ENCODE assay signal across 11 cellular contexts in genomic region chr11:76781046-76781801, GRCh38. TPM values are rescaled to one million over a fixed set of nuclear protein-coding genes. Genes with fewer than 3 reads are reported as not detected.
DNase-seq lines count a peak whose midpoint lies in the region; ATAC-seq, FAIRE-seq and TF ChIP-seq lines count a peak whose summit lies in the region.
"Had no signal": no experiment of that assay in that cellular context is flagged by ENCODE, and none has a peak within 500 bp of the region (broad histone marks: within the 10 kb centered on the region; RNA-seq: fewer than 3 reads in every experiment).

No MANE protein-coding gene starts in this region.

- H3K9ac ChIP-seq in kidney (ENCODE audit: low read length in 2 of 2) (no peak overlapping the region), subcutaneous abdominal adipose tissue (ENCODE audit: low read length in 5 of 5) (peak overlapping the region; percentile 21 to 54 (median 50))

- peaks cover 0 to 7% of the 10 kb centered on the region in 2 donors for H3K4me1 ChIP-seq in ascending aorta
- peaks cover 16 to 20% of the 10 kb centered on the region in 2 donors for H3K4me1 ChIP-seq in kidney (ENCODE audit: control insufficient read depth in 1 of 2, insufficient read depth in 1 of 2, low read depth in 1 of 2, low read length in 2 of 2)
- peaks cover 22 to 75% (median 70%) of the 10 kb centered on the region in 5 donors for H3K4me1 ChIP-seq in subcutaneous abdominal adipose tissue (ENCODE audit: control insufficient read depth in 5 of 5, insufficient read depth in 5 of 5, low read length in 5 of 5)

- no peak overlapping the region; the same call in 1 of the 2 replicates for H3K4me3 ChIP-seq in HFF-Myc (replicated peaks; ENCODE audit: low read depth, low read length)
- H3K4me3 ChIP-seq in ascending aorta, result peak overlapping the region in 1 of 2 donors; percentile 86
- peak overlapping the region in 1 of 2 donors; percentile 17 for H3K4me3 ChIP-seq in kidney (ENCODE audit: low read length in 2 of 2)
- peak overlapping the region; percentile 83 to 94 (median 90) for H3K4me3 ChIP-seq in subcutaneous abdominal adipose tissue (ENCODE audit: low read depth in 1 of 5, low read length in 5 of 5)

- H3K9me3 ChIP-seq in ascending aorta (peaks cover 0 to 11% of the 10 kb centered on the region in 2 donors), kidney (ENCODE audit: control insufficient read depth in 1 of 2, low read length in 2 of 2) (peaks cover 0 to 6% of the 10 kb centered on the region in 2 donors), subcutaneous abdominal adipose tissue (ENCODE audit: control insufficient read depth in 5 of 5, low read length in 5 of 5) (peaks cover 0 to 5% (median 0%) of the 10 kb centered on the region in 5 donors)

- ATAC-seq in GM21515 (IDR thresholded peaks at IDR 0.05; ENCODE audit: unreplicated experiment), result no peak
- no peak for ATAC-seq in stimulated activated naive CD8-positive, alpha-beta T cell treated with anti-CD3 and anti-CD28 coated beads, Interleukin-15, Interleukin-2, amounts not matched to agents 100 U/mL and 50 U/mL, for 24 hours
- ATAC-seq: T-helper 17 cell had no signal

- intact Hi-C loops in ascending aorta (cut with DNase I) (loop anchor here (10.0 kb wide), 2 partner anchors 546 to 1366 kb away; no protein-coding TSS in a partner anchor), kidney (cut with DNase I) (no loop called here)

- no peak for FAIRE-seq in kidney (lab: Jason Lieb, UNC)

- H3K27ac ChIP-seq in ascending aorta, result peak overlapping the region; percentile 93 to 95
- peak overlapping the region; percentile 24 to 60 for H3K27ac ChIP-seq in kidney (ENCODE audit: low read depth in 2 of 2, low read length in 2 of 2)
- peak overlapping the region; percentile 95 for H3K27ac ChIP-seq in subcutaneous abdominal adipose tissue (ENCODE audit: low read depth, low read length)

- H3K27me3 ChIP-seq in ascending aorta, result no peaks in the 10 kb centered on the region
- no peaks in the 10 kb centered on the region for H3K27me3 ChIP-seq in subcutaneous abdominal adipose tissue (ENCODE audit: control insufficient read depth in 5 of 5, insufficient read depth in 4 of 5, low read length in 5 of 5)

- peak; percentile 81 for DNase-seq in HFF-Myc (ENCODE audit: extremely low read depth, low read depth)
- no peak for DNase-seq in ascending aorta (ENCODE audit: low spot score in 2 of 2)
- no peak for DNase-seq in kidney
- DNase-seq in stimulated activated naive CD8-positive, alpha-beta T cell treated with anti-CD3 and anti-CD28 coated beads, Interleukin-15, Interleukin-2, amounts not matched to agents 100 U/mL and 50 U/mL, for 24 hours, result no peak
- DNase-seq in iPS-NIHi11 (ENCODE audit: low spot score), result no peak
- DNase-seq: hypothalamus, naive B cell, NCI-H2029 treated with DMSO at 0.1 percent for 48 hours, T-helper 17 cell had no signal

- H3K36me3 ChIP-seq in ascending aorta (no peaks in the 10 kb centered on the region), kidney (ENCODE audit: control insufficient read depth in 1 of 2, insufficient read depth in 2 of 2, low read length in 2 of 2) (no peaks in the 10 kb centered on the region), subcutaneous abdominal adipose tissue (ENCODE audit: control insufficient read depth in 5 of 5, insufficient read depth in 5 of 5, low read length in 5 of 5) (peaks cover 0 to 2% (median 0%) of the 10 kb centered on the region in 5 donors)

- no peak for TF ChIP-seq CTCF in HFF-Myc (IDR thresholded peaks at IDR 0.05; ENCODE audit: low read depth, low read length, missing control alignments)
- TF ChIP-seq CTCF in ascending aorta (IDR thresholded peaks at IDR 0.05), result no peak
- TF ChIP-seq CTCF in kidney (IDR thresholded peaks at IDR 0.05; ENCODE audit: borderline replicate concordance, extremely low read depth, insufficient read depth), result no peak

RNA-seq across cellular contexts. Expression of gene TSKU, which starts 1.9 kb away (rescaled TPM):
- total RNA-seq in ascending aorta (121 TPM), kidney (27.3 TPM)
- polyA plus RNA-seq in kidney (ENCODE audit: insufficient read depth, low read depth, low replicate concordance), result 41.0 TPM
- total RNA-seq: T-helper 17 cell had no signal

Comparison
In these comparisons a context has a peak if more than half of its experiments do, and no peak if none do; other contexts are left out.
1. H3K27ac ChIP-seq: peak in every context shown above with its lines; median percentile 95 in subcutaneous abdominal adipose tissue; 94 in ascending aorta; 42 in kidney.
2. H3K9ac ChIP-seq: peak in subcutaneous abdominal adipose tissue (5 of 5); none in kidney (0 of 2).